29 cellular contexts compared by ENCODE assay signal in genomic region chr5:131977212-131977604, GRCh38. TPM values are rescaled to one million over a fixed set of nuclear protein-coding genes. Genes with fewer than 3 reads are reported as not detected.
A peak's percentile ranks its signal among the peaks of the same experiment; 100 is the strongest.
DNase-seq lines count a peak whose midpoint lies in the region; ATAC-seq, FAIRE-seq and TF ChIP-seq lines count a peak whose summit lies in the region.
"Had no signal": no experiment of that assay in that cellular context is flagged by ENCODE, and none has a peak within 500 bp of the region (broad histone marks: within the 10 kb centered on the region; RNA-seq: fewer than 3 reads in every experiment).

No MANE protein-coding gene starts in this region.

- H3K27me3 Mint-ChIP-seq in CD4-positive, CD25-positive, alpha-beta regulatory T cell: peaks cover 4% of the 10 kb centered on the region
- H3K27me3 Mint-ChIP-seq in activated naive CD8-positive, alpha-beta T cell treated with anti-CD3 and anti-CD28 coated beads, Interleukin-2, amount 50 U/mL, for 24 hours: no peaks in the 10 kb centered on the region

- H3K9me3 ChIP-seq in CD4-positive, CD25-positive, alpha-beta regulatory T cell (ENCODE audit: control insufficient read depth in 2 of 2, low read length in 2 of 2): no peaks in the 10 kb centered on the region
- H3K9me3 ChIP-seq in kidney (ENCODE audit: control insufficient read depth in 1 of 2, low read length in 2 of 2) (no peaks in the 10 kb centered on the region), pancreas (no peaks in the 10 kb centered on the region)
- H3K9me3 ChIP-seq: adrenal gland, lower lobe of right lung, neutrophil, testis had no signal

- H3K9ac ChIP-seq in kidney (ENCODE audit: low read length in 2 of 2) (no peak overlapping the region), mesendoderm (ENCODE audit: low read length) (no peak overlapping the region)

- no peak overlapping the region for H3K18ac ChIP-seq in mesendoderm (ENCODE audit: low read length)

- no peaks in the 10 kb centered on the region for H3K36me3 Mint-ChIP-seq in CD4-positive, CD25-positive, alpha-beta regulatory T cell
- peaks cover 2% of the 10 kb centered on the region for H3K36me3 Mint-ChIP-seq in activated naive CD8-positive, alpha-beta T cell treated with anti-CD3 and anti-CD28 coated beads, Interleukin-2, amount 50 U/mL, for 24 hours (ENCODE audit: low read depth)
- H3K36me3 Mint-ChIP-seq: activated CD8-positive, alpha-beta memory T cell treated with anti-CD3 and anti-CD28 coated beads, Interleukin-2, amount 10 ng/mL, durations not matched to agents 7 days and 5 days had no signal

- DNase-seq in CD4-positive, CD25-positive, alpha-beta regulatory T cell: no peak
- peak; percentile 19 for DNase-seq in Daoy (ENCODE audit: low read depth)
- no peak for DNase-seq in activated naive CD8-positive, alpha-beta T cell treated with anti-CD3 and anti-CD28 coated beads, Interleukin-2, amount 50 U/mL, for 24 hours
- peak; percentile 29 for DNase-seq in kidney
- DNase-seq in pancreas: no peak
- DNase-seq in DMS 273 treated with DMSO at 0.1 percent for 48 hours (lab: John Stamatoyannopoulos, UW): no peak
- no peak for DNase-seq in mesendoderm
- DNase-seq: activated CD4-positive, CD25-positive, alpha-beta regulatory T cell treated with anti-CD3 and anti-CD28 coated beads, Interleukin-2, amount 50 U/mL, for 72 hours; lower lobe of right lung; NCI-H187; NCI-H446; SHP77 treated with DMSO at 0.1 percent for 48 hours; stimulated activated CD4-positive, alpha-beta T cell treated with anti-CD3 and anti-CD28 coated beads, Interleukin-1b, Interleukin-23, amount 100 ng/mL, for 48 hours; SW 1271; testis had no signal

- FAIRE-seq in kidney (lab: Jason Lieb, UNC) (no peak), pancreas (lab: Jason Lieb, UNC) (no peak)
- FAIRE-seq: bronchial epithelial cell, frontal cortex, HTR-8/SVneo, keratinocyte, TTC549 had no signal

- no peak overlapping the region for H2BK15ac ChIP-seq in mesendoderm (replicated peaks; ENCODE audit: low read depth)

- no peak overlapping the region for H2BK5ac ChIP-seq in mesendoderm (ENCODE audit: low read length)

- 77 to 84% methylated on average over 2 of the region's 2 CpGs for WGBS in pancreas, 2 donors
- no CpG with 5 or more reads among the region's 2 CpGs for WGBS in mesendoderm (ENCODE audit: extremely low coverage, insufficient coverage, low lambda C conversion rate)

- no peaks in the 10 kb centered on the region for H3K79me2 ChIP-seq in mesendoderm (ENCODE audit: control insufficient read depth, insufficient read depth, low read length)

- peak overlapping the region in 1 of 4 donors; percentile 35 for H3K4me3 Mint-ChIP-seq in CD4-positive, CD25-positive, alpha-beta regulatory T cell
- H3K4me3 Mint-ChIP-seq in activated naive CD8-positive, alpha-beta T cell treated with anti-CD3 and anti-CD28 coated beads, Interleukin-2, amount 50 U/mL, for 24 hours: no peak overlapping the region
- H3K4me3 Mint-ChIP-seq: activated CD8-positive, alpha-beta memory T cell treated with anti-CD3 and anti-CD28 coated beads, Interleukin-2, amount 10 ng/mL, durations not matched to agents 7 days and 5 days had no signal

- H3K27me3 ChIP-seq in CD4-positive, CD25-positive, alpha-beta regulatory T cell (ENCODE audit: control insufficient read depth, insufficient read depth, low read length): no peaks in the 10 kb centered on the region
- H3K27me3 ChIP-seq in pancreas (no peaks in the 10 kb centered on the region), mesendoderm (ENCODE audit: insufficient read depth, low read length, poor library complexity) (no peaks in the 10 kb centered on the region)
- H3K27me3 ChIP-seq: adrenal gland, neutrophil, testis had no signal

- no peak overlapping the region for H3K4me3 ChIP-seq in CD4-positive, CD25-positive, alpha-beta regulatory T cell (ENCODE audit: low read depth, low read length)
- no peak overlapping the region for H3K4me3 ChIP-seq in kidney (ENCODE audit: low read length in 2 of 2)
- no peak overlapping the region for H3K4me3 ChIP-seq in pancreas
- no peak overlapping the region for H3K4me3 ChIP-seq in mesendoderm (ENCODE audit: low read length)
- H3K4me3 ChIP-seq: adrenal gland, lower lobe of right lung, skin epidermis, testis had no signal

- intact Hi-C loops in kidney (cut with DNase I): no loop called here
- intact Hi-C loops in pancreas (cut with DNase I): no loop called here

- peaks cover 5 to 57% (median 19%) of the 10 kb centered on the region in 4 donors for H3K4me1 Mint-ChIP-seq in CD4-positive, CD25-positive, alpha-beta regulatory T cell
- H3K4me1 Mint-ChIP-seq in activated naive CD8-positive, alpha-beta T cell treated with anti-CD3 and anti-CD28 coated beads, Interleukin-2, amount 50 U/mL, for 24 hours: peaks cover 40% of the 10 kb centered on the region

- ATAC-seq in CD4-positive, CD25-positive, alpha-beta regulatory T cell (ENCODE audit: low read depth in 2 of 2): no peak
- peak; percentile 37 for ATAC-seq in activated naive CD8-positive, alpha-beta T cell treated with anti-CD3 and anti-CD28 coated beads, Interleukin-2, amount 50 U/mL, for 24 hours
- ATAC-seq in pancreas (no peak), HG02884 (IDR thresholded peaks at IDR 0.05; ENCODE audit: unreplicated experiment) (no peak)
- ATAC-seq: activated CD8-positive, alpha-beta memory T cell treated with anti-CD3 and anti-CD28 coated beads, Interleukin-2, amount 10 ng/mL, durations not matched to agents 7 days and 5 days; lower lobe of right lung had no signal

- no peaks in the 10 kb centered on the region for H3K36me3 ChIP-seq in CD4-positive, CD25-positive, alpha-beta regulatory T cell (ENCODE audit: control insufficient read depth, insufficient read depth, low read length)
- H3K36me3 ChIP-seq in kidney (ENCODE audit: control insufficient read depth in 1 of 2, insufficient read depth in 2 of 2, low read length in 2 of 2) (no peaks in the 10 kb centered on the region), pancreas (no peaks in the 10 kb centered on the region), mesendoderm (ENCODE audit: control insufficient read depth, insufficient read depth, low read length) (no peaks in the 10 kb centered on the region)
- H3K36me3 ChIP-seq: adrenal gland, lower lobe of right lung, neutrophil had no signal

- no peak overlapping the region for H3K27ac ChIP-seq in CD4-positive, CD25-positive, alpha-beta regulatory T cell (ENCODE audit: insufficient read depth, low read length, poor library complexity, severe bottlenecking)
- H3K27ac ChIP-seq in kidney (ENCODE audit: low read depth in 2 of 2, low read length in 2 of 2) (no peak overlapping the region), pancreas (no peak overlapping the region), mesendoderm (ENCODE audit: low read depth, low read length) (no peak overlapping the region)
- H3K27ac ChIP-seq: adrenal gland, C4-2B, lower lobe of right lung, neutrophil, skin epidermis, testis had no signal

- peak overlapping the region; percentile 46 to 93 (median 83) for H3K27ac Mint-ChIP-seq in CD4-positive, CD25-positive, alpha-beta regulatory T cell
- no peak overlapping the region for H3K27ac Mint-ChIP-seq in activated naive CD8-positive, alpha-beta T cell treated with anti-CD3 and anti-CD28 coated beads, Interleukin-2, amount 50 U/mL, for 24 hours
- H3K27ac Mint-ChIP-seq: activated CD8-positive, alpha-beta memory T cell treated with anti-CD3 and anti-CD28 coated beads, Interleukin-2, amount 10 ng/mL, durations not matched to agents 7 days and 5 days had no signal

- no peak overlapping the region for H2AK5ac ChIP-seq in mesendoderm (ENCODE audit: low read length)

- H3K56ac ChIP-seq in mesendoderm (ENCODE audit: low read length): no peak overlapping the region

- no peak overlapping the region for H3K23ac ChIP-seq in mesendoderm (ENCODE audit: low read length)

- no peak overlapping the region for H3K4ac ChIP-seq in mesendoderm (ENCODE audit: low read depth, low read length)

- H3K4me2 ChIP-seq in mesendoderm (ENCODE audit: low read length): no peak overlapping the region

- no peaks in the 10 kb centered on the region for H3K9me3 Mint-ChIP-seq in CD4-positive, CD25-positive, alpha-beta regulatory T cell
- no peaks in the 10 kb centered on the region for H3K9me3 Mint-ChIP-seq in activated naive CD8-positive, alpha-beta T cell treated with anti-CD3 and anti-CD28 coated beads, Interleukin-2, amount 50 U/mL, for 24 hours

- no peak overlapping the region for H4K8ac ChIP-seq in mesendoderm (ENCODE audit: low read depth, low read length)

- no peaks in the 10 kb centered on the region for H3K79me1 ChIP-seq in mesendoderm (ENCODE audit: low read length)

- H2BK120ac ChIP-seq in mesendoderm (ENCODE audit: low read depth, low read length): no peak overlapping the region

- no peak for TF ChIP-seq CTCF in kidney (IDR thresholded peaks at IDR 0.05; ENCODE audit: borderline replicate concordance, extremely low read depth, insufficient read depth)
- no peak for TF ChIP-seq CTCF in pancreas (IDR thresholded peaks at IDR 0.05)

- H3K4me1 ChIP-seq in CD4-positive, CD25-positive, alpha-beta regulatory T cell (ENCODE audit: control insufficient read depth, insufficient read depth, low read length, poor library complexity, severe bottlenecking): peaks cover 31% of the 10 kb centered on the region
- H3K4me1 ChIP-seq in kidney (ENCODE audit: control insufficient read depth in 1 of 2, insufficient read depth in 1 of 2, low read depth in 1 of 2, low read length in 2 of 2): no peaks in the 10 kb centered on the region
- no peaks in the 10 kb centered on the region for H3K4me1 ChIP-seq in pancreas
- H3K4me1 ChIP-seq in mesendoderm (ENCODE audit: control insufficient read depth, low read depth, low read length): no peaks in the 10 kb centered on the region
- H3K4me1 ChIP-seq: adrenal gland, lower lobe of right lung, testis had no signal

- no peak overlapping the region for H4K5ac ChIP-seq in mesendoderm (ENCODE audit: low read length)

RNA-seq across cellular contexts. Expression of gene MEIKIN, which starts 31.7 kb away (rescaled TPM):
- not detected for total RNA-seq in CD4-positive, CD25-positive, alpha-beta regulatory T cell
- not detected for polyA plus RNA-seq in CD4-positive, CD25-positive, alpha-beta regulatory T cell
- not detected in 2 replicates for total RNA-seq in Daoy (2014; rRNA removed; shearing (Covaris generic))
- 0.63 TPM for total RNA-seq in kidney
- polyA plus RNA-seq in kidney (ENCODE audit: insufficient read depth, low read depth, low replicate concordance): not detected
- 1 to 10 TPM in 1 of 6 donors, not detected in 5; 1.2 TPM for total RNA-seq in pancreas
- not detected for polyA plus RNA-seq in pancreas
- polyA plus RNA-seq in mesendoderm (2013, experiment 1 of 2): 0.08 TPM
- polyA plus RNA-seq in mesendoderm (2013, experiment 2 of 2): not detected
- total RNA-seq: activated CD8-positive, alpha-beta memory T cell treated with anti-CD3 and anti-CD28 coated beads, Interleukin-2, amount 10 ng/mL, durations not matched to agents 7 days and 5 days; adrenal gland; bronchial epithelial cell; frontal cortex; lower lobe of right lung; OCI-LY7; pulmonary artery endothelial cell had no signal
- polyA plus RNA-seq: adrenal gland, AG04450, keratinocyte had no signal

RNA-seq across cellular contexts. Expression of gene ACSL6, which starts 34.2 kb away (rescaled TPM):
- 5.5 TPM for total RNA-seq in CD4-positive, CD25-positive, alpha-beta regulatory T cell
- polyA plus RNA-seq in CD4-positive, CD25-positive, alpha-beta regulatory T cell: 1 to 10 TPM; 3.0 to 5.7 (median 4.5) TPM
- total RNA-seq in Daoy (2014; rRNA removed; shearing (Covaris generic)): 0.06 and 0.46 TPM in 2 replicates
- total RNA-seq in kidney (1.4 TPM), pancreas (1 to 10 TPM in 4 of 6 donors, under 1 TPM in 2; 0.83 to 3.3 (median 1.1) TPM)
- polyA plus RNA-seq in kidney (ENCODE audit: insufficient read depth, low read depth, low replicate concordance) (2.1 TPM), pancreas (1 to 10 TPM in 1 of 2 donors, under 1 TPM in 1; 0.99 to 2.0 TPM)
- polyA plus RNA-seq in mesendoderm (2013, experiment 1 of 2): 0.49 TPM
- polyA plus RNA-seq in mesendoderm (2013, experiment 2 of 2): 0.60 TPM
- total RNA-seq: OCI-LY7, pulmonary artery endothelial cell had no signal
- polyA plus RNA-seq: AG04450 had no signal

Comparison
In these comparisons a context has a peak if more than half of its experiments do, and no peak if none do; other contexts are left out.
1. DNase-seq: peak in Daoy (single experiment) and kidney (single experiment); none in CD4-positive, CD25-positive, alpha-beta regulatory T cell (0 of 3), activated naive CD8-positive, alpha-beta T cell treated with anti-CD3 and anti-CD28 coated beads, Interleukin-2, amount 50 U/mL, for 24 hours (single experiment), pancreas (0 of 6), DMS 273 treated with DMSO at 0.1 percent for 48 hours (single experiment) and mesendoderm (single experiment).